9 cellular contexts compared by ENCODE assay signal in the genomic region with DNA sequence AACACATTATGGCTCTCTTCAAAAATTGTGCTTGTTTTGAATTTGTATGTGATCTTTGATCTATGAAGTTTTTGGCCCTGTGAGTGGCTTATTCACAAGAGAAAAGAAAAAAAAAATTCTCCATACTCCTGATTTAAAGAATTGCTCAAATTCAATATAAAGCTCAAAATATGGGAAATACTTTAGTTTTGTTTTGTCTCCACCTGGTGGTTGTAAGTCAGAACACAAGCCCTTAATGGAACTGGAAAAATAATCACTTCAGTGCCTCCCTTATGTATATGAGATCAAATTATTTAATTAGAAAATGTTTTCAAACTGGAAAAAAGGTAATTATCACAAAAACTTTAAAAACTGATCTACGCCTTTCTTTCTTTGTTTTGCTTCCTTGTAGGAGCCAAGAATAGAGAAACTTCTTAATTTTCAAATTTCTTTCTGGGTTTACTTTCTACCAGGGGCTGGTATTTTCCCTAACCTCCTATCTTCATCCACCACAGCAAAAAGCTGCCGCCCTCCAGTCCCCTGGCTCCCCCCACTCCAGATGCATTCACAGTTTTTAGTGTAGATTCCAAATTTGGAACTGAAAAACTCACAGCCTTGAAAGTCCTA. TPM values are rescaled to one million over a fixed set of nuclear protein-coding genes. Genes with fewer than 3 reads are reported as not detected.
DNase-seq lines count a peak whose midpoint lies in the region; ATAC-seq and TF ChIP-seq lines count a peak whose summit lies in the region.
"Had no signal": no experiment of that assay in that cellular context is flagged by ENCODE, and none has a peak within 500 bp of the region (broad histone marks: within the 10 kb centered on the region; RNA-seq: fewer than 3 reads in every experiment).

No MANE protein-coding gene starts in this region.

- no peaks in the 10 kb centered on the region for H3K36me3 ChIP-seq in SK-N-SH (replicated peaks in 1 of 2; ENCODE audit: control insufficient read depth in 1 of 2, insufficient read depth in 2 of 2, low read length in 1 of 2)
- no peaks in the 10 kb centered on the region for H3K36me3 ChIP-seq in fibroblast of lung (ENCODE audit: control insufficient read depth, insufficient read depth, low read length)
- H3K36me3 ChIP-seq in osteoblast (ENCODE audit: insufficient read depth, low read length): no peaks in the 10 kb centered on the region

- H3K4me3 ChIP-seq in NB4 (ENCODE audit: low read depth, low read length): no peak overlapping the region
- no peak overlapping the region for H3K4me3 ChIP-seq in SK-N-SH (ENCODE audit: low read depth in 2 of 2, low read length in 1 of 2)
- no peak overlapping the region for H3K4me3 ChIP-seq in fibroblast of lung (replicated peaks in 1 of 4; ENCODE audit: control extremely low read depth in 1 of 4, insufficient read depth in 1 of 4, low read depth in 3 of 4, low read length in 4 of 4)
- H3K4me3 ChIP-seq in osteoblast (ENCODE audit: insufficient read depth, low read length): no peak overlapping the region

- POLR2A ChIA-PET in activated CD8-positive, alpha-beta T cell treated with anti-CD3 and anti-CD28 coated beads for 36 hours (lab: Charles Lee): interaction anchor here (0.7 to 1.4 kb wide), 2 partner anchors 71 to 208 kb away, joined by 3 read pairs; no protein-coding TSS in a partner anchor
- POLR2A ChIA-PET in activated CD8-positive, alpha-beta T cell treated with anti-CD3 and anti-CD28 coated beads, Interleukin-2, amount 10 ng/mL, durations not matched to agents 7 days and 5 days (lab: Charles Lee): no interaction called here
- POLR2A ChIA-PET in SK-N-SH (lab: Yijun Ruan, JAX): interaction anchor here (0.6 to 1.6 kb wide), 2 partner anchors 88 to 207 kb away, joined by 3 to 4 read pairs; partner anchors contain the start of gene TSC22D2

- H3K9ac ChIP-seq in SK-N-SH (no peak overlapping the region), fibroblast of lung (ENCODE audit: insufficient read depth, low read length) (no peak overlapping the region)

- H3K27me3 Mint-ChIP-seq in activated CD8-positive, alpha-beta T cell treated with anti-CD3 and anti-CD28 coated beads for 36 hours: no peaks in the 10 kb centered on the region
- peaks cover 5% of the 10 kb centered on the region for H3K27me3 Mint-ChIP-seq in activated CD8-positive, alpha-beta T cell treated with anti-CD3 and anti-CD28 coated beads, Interleukin-2, amount 10 ng/mL, durations not matched to agents 7 days and 5 days (ENCODE audit: low read depth)
- H3K27me3 Mint-ChIP-seq: activated naive CD8-positive, alpha-beta T cell had no signal

- TF ChIP-seq EP300 in SK-N-SH (IDR thresholded peaks at IDR 0.05; ENCODE audit: borderline replicate concordance in 1 of 2, low read depth in 1 of 2, low read length in 1 of 2): 0 out of 4 replicates have a peak, but pooled peaks of 1 of the 2 experiments have one; percentile 12

- no peak overlapping the region for H2AFZ ChIP-seq in SK-N-SH (ENCODE audit: low read depth)
- H2AFZ ChIP-seq in fibroblast of lung (ENCODE audit: low read length): no peak overlapping the region
- no peak overlapping the region for H2AFZ ChIP-seq in osteoblast (ENCODE audit: low read length)

- H3F3A ChIP-seq in SK-N-SH (replicated peaks; ENCODE audit: insufficient read depth): peaks cover 5% of the 10 kb centered on the region

- H3K79me2 ChIP-seq in SK-N-SH (ENCODE audit: insufficient read depth) (no peaks in the 10 kb centered on the region), fibroblast of lung (ENCODE audit: control insufficient read depth, insufficient read depth, low read length) (no peaks in the 10 kb centered on the region), osteoblast (ENCODE audit: insufficient read depth, low read length) (peaks cover 5% of the 10 kb centered on the region)

- no peaks in the 10 kb centered on the region for H3K9me3 Mint-ChIP-seq in activated CD8-positive, alpha-beta T cell treated with anti-CD3 and anti-CD28 coated beads for 36 hours
- no peaks in the 10 kb centered on the region for H3K9me3 Mint-ChIP-seq in activated CD8-positive, alpha-beta T cell treated with anti-CD3 and anti-CD28 coated beads, Interleukin-2, amount 10 ng/mL, durations not matched to agents 7 days and 5 days (ENCODE audit: insufficient read depth)

- CTCF ChIA-PET in activated CD8-positive, alpha-beta T cell treated with anti-CD3 and anti-CD28 coated beads for 36 hours (lab: Charles Lee): interaction anchor here (0.6 to 4.1 kb wide), 40 partner anchors 8 to 638 kb away, joined by 3 to 46 read pairs (median 4); partner anchors contain the start of gene TSC22D2
- CTCF ChIA-PET in activated CD8-positive, alpha-beta T cell treated with anti-CD3 and anti-CD28 coated beads, Interleukin-2, amount 10 ng/mL, durations not matched to agents 7 days and 5 days (lab: Charles Lee): interaction anchor here (0.7 to 4.4 kb wide), 17 partner anchors 11 to 526 kb away, joined by 3 to 26 read pairs (median 4); partner anchors contain the start of gene TSC22D2
- CTCF ChIA-PET in SK-N-SH (lab: Yijun Ruan, JAX): interaction anchor here (0.6 to 2.9 kb wide), 59 partner anchors 9 to 984 kb away, joined by 3 to 34 read pairs (median 4); no protein-coding TSS in a partner anchor

- no peaks in the 10 kb centered on the region for H3K36me3 Mint-ChIP-seq in activated CD8-positive, alpha-beta T cell treated with anti-CD3 and anti-CD28 coated beads for 36 hours (ENCODE audit: low read depth)
- no peaks in the 10 kb centered on the region for H3K36me3 Mint-ChIP-seq in activated CD8-positive, alpha-beta T cell treated with anti-CD3 and anti-CD28 coated beads, Interleukin-2, amount 10 ng/mL, durations not matched to agents 7 days and 5 days (ENCODE audit: low read depth)
- H3K36me3 Mint-ChIP-seq: activated naive CD8-positive, alpha-beta T cell had no signal

- ATAC-seq in activated CD8-positive, alpha-beta T cell treated with anti-CD3 and anti-CD28 coated beads for 36 hours: no peak
- ATAC-seq in activated CD8-positive, alpha-beta T cell treated with anti-CD3 and anti-CD28 coated beads, Interleukin-2, amount 10 ng/mL, durations not matched to agents 7 days and 5 days: no peak
- no peak for ATAC-seq in GM18502 (IDR thresholded peaks at IDR 0.05; ENCODE audit: poor library complexity, unreplicated experiment)

- no peaks in the 10 kb centered on the region for H3K27me3 ChIP-seq in SK-N-SH (ENCODE audit: insufficient read depth)
- H3K27me3 ChIP-seq in fibroblast of lung (ENCODE audit: control insufficient read depth, insufficient read depth, low read length): no peaks in the 10 kb centered on the region
- no peaks in the 10 kb centered on the region for H3K27me3 ChIP-seq in osteoblast (ENCODE audit: insufficient read depth, low read length)

- H3K4me1 Mint-ChIP-seq in activated CD8-positive, alpha-beta T cell treated with anti-CD3 and anti-CD28 coated beads for 36 hours (ENCODE audit: low read depth): no peaks in the 10 kb centered on the region
- H3K4me1 Mint-ChIP-seq in activated CD8-positive, alpha-beta T cell treated with anti-CD3 and anti-CD28 coated beads, Interleukin-2, amount 10 ng/mL, durations not matched to agents 7 days and 5 days (ENCODE audit: low read depth): no peaks in the 10 kb centered on the region

- no peak overlapping the region for H3K27ac ChIP-seq in SK-N-SH (ENCODE audit: low read depth in 2 of 2, low read length in 1 of 2)
- no peak overlapping the region for H3K27ac ChIP-seq in fibroblast of lung (ENCODE audit: insufficient read depth, low read length)
- H3K27ac ChIP-seq in osteoblast (ENCODE audit: low read depth, low read length): peak overlapping the region; percentile 25

- peak; percentile 86 for TF ChIP-seq RAD21 in SK-N-SH (IDR thresholded peaks at IDR 0.05; ENCODE audit: low read length)

- TF ChIP-seq POLR2A in NB4 (IDR thresholded peaks at IDR 0.05; ENCODE audit: extremely low read depth, insufficient read length): no peak

- no peak overlapping the region for H3K4me3 Mint-ChIP-seq in activated CD8-positive, alpha-beta T cell treated with anti-CD3 and anti-CD28 coated beads for 36 hours
- H3K4me3 Mint-ChIP-seq in activated CD8-positive, alpha-beta T cell treated with anti-CD3 and anti-CD28 coated beads, Interleukin-2, amount 10 ng/mL, durations not matched to agents 7 days and 5 days: no peak overlapping the region
- H3K4me3 Mint-ChIP-seq: activated naive CD8-positive, alpha-beta T cell had no signal

- TF ChIP-seq CTCF in activated CD8-positive, alpha-beta T cell treated with anti-CD3 and anti-CD28 coated beads for 36 hours (IDR thresholded peaks at IDR 0.05): peak; percentile 81
- peak; percentile 47 for TF ChIP-seq CTCF in NB4 (IDR thresholded peaks at IDR 0.05; ENCODE audit: low read depth, low read length)
- TF ChIP-seq CTCF in SK-N-SH (IDR thresholded peaks at IDR 0.05): peak; percentile 83
- peak; percentile 52 to 65 for TF ChIP-seq CTCF in fibroblast of lung (conservative IDR thresholded peaks at IDR 0.05 in 1 of 2, IDR thresholded peaks at IDR 0.05 in 1 of 2; ENCODE audit: low read depth in 1 of 2, low read length in 2 of 2)
- peak; percentile 72 for TF ChIP-seq CTCF in osteoblast (IDR thresholded peaks at IDR 0.05; ENCODE audit: extremely low read depth, low read depth, low read length)

- H3K4me1 ChIP-seq in SK-N-SH (ENCODE audit: control insufficient read depth in 1 of 2, insufficient read depth in 2 of 2, low read depth in 1 of 2, low read length in 1 of 2) (peaks cover 0 to 6% of the 10 kb centered on the region in 2 experiments; a peak in 1 of 4 replicates), fibroblast of lung (ENCODE audit: control insufficient read depth, extremely low read depth, insufficient read depth, low read length) (no peaks in the 10 kb centered on the region), osteoblast (ENCODE audit: insufficient read depth, low read length) (peaks cover 5% of the 10 kb centered on the region)

- intact Hi-C loops in activated CD8-positive, alpha-beta T cell treated with anti-CD3 and anti-CD28 coated beads for 36 hours (cut with micrococcal nuclease): loop anchor here (1.0 to 10.0 kb wide), 3 partner anchors 209 to 531 kb away; no protein-coding TSS in a partner anchor

- H3K4me2 ChIP-seq in SK-N-SH: no peak overlapping the region
- no peak overlapping the region for H3K4me2 ChIP-seq in fibroblast of lung (ENCODE audit: extremely low read depth, insufficient read depth, low read length)
- no peak overlapping the region for H3K4me2 ChIP-seq in osteoblast (ENCODE audit: insufficient read depth, low read length)

- 4% methylated on average over 2 of the region's 2 CpGs for WGBS in SK-N-SH (ENCODE audit: low lambda C conversion rate)

- H4K20me1 ChIP-seq in SK-N-SH (ENCODE audit: insufficient read depth) (no peaks in the 10 kb centered on the region), fibroblast of lung (ENCODE audit: control insufficient read depth, extremely low read depth, insufficient read depth, low read length) (no peaks in the 10 kb centered on the region), osteoblast (ENCODE audit: insufficient read depth, low read length) (no peaks in the 10 kb centered on the region)

- no peak overlapping the region for H3K27ac Mint-ChIP-seq in activated CD8-positive, alpha-beta T cell treated with anti-CD3 and anti-CD28 coated beads for 36 hours
- H3K27ac Mint-ChIP-seq in activated CD8-positive, alpha-beta T cell treated with anti-CD3 and anti-CD28 coated beads, Interleukin-2, amount 10 ng/mL, durations not matched to agents 7 days and 5 days: no peak overlapping the region
- H3K27ac Mint-ChIP-seq: activated naive CD8-positive, alpha-beta T cell had no signal

- DNase-seq in activated CD8-positive, alpha-beta T cell treated with anti-CD3 and anti-CD28 coated beads for 36 hours: no peak
- no peak for DNase-seq in activated CD8-positive, alpha-beta T cell treated with anti-CD3 and anti-CD28 coated beads, Interleukin-2, amount 10 ng/mL, durations not matched to agents 7 days and 5 days
- DNase-seq in NB4 (ENCODE audit: low read depth): peak; percentile 51
- peak; percentile 50 for DNase-seq in SK-N-SH
- DNase-seq in fibroblast of lung (ENCODE audit: low read depth in 2 of 2): peak; percentile 43 to 76
- DNase-seq in osteoblast (ENCODE audit: insufficient read length, low spot score, missing footprints): peak; percentile 39
- DNase-seq in T-helper 9 cell: no peak

- no peaks in the 10 kb centered on the region for H3K9me2 ChIP-seq in SK-N-SH

- no peaks in the 10 kb centered on the region for H3K9me3 ChIP-seq in SK-N-SH
- no peaks in the 10 kb centered on the region for H3K9me3 ChIP-seq in fibroblast of lung (ENCODE audit: control insufficient read depth, insufficient read depth, low read depth, low read length)
- no peaks in the 10 kb centered on the region for H3K9me3 ChIP-seq in osteoblast (ENCODE audit: low read depth, low read length)

RNA-seq across cellular contexts. Expression of gene SERP1, which starts 50.6 kb away (rescaled TPM):
- total RNA-seq in activated CD8-positive, alpha-beta T cell treated with anti-CD3 and anti-CD28 coated beads for 36 hours: 100 to 1,000 TPM; 115 TPM
- 10 to 100 TPM; 83.4 to 87.3 TPM for total RNA-seq in activated CD8-positive, alpha-beta T cell treated with anti-CD3 and anti-CD28 coated beads, Interleukin-2, amount 10 ng/mL, durations not matched to agents 7 days and 5 days
- polyA plus RNA-seq in SK-N-SH (2012; rRNA removed) (61.7 and 77.4 TPM in 2 replicates), fibroblast of lung (82.9 and 105 TPM in 2 replicates)
- polyA plus RNA-seq in SK-N-SH (2012; cell fraction: cytosol; rRNA removed): 60.7 and 61.4 TPM in 2 replicates
- 77.7 and 128 TPM in 2 replicates for polyA plus RNA-seq in SK-N-SH (2012; cell fraction: nucleus; rRNA removed)
- total RNA-seq in fibroblast of lung (116 and 135 TPM in 2 replicates), osteoblast (97.5 and 124 TPM in 2 replicates)
- polyA plus RNA-seq in fibroblast of lung (2012): 85.2 and 93.5 TPM in 2 replicates
- 10.0 and 19.1 TPM in 2 replicates for polyA minus RNA-seq in fibroblast of lung (ENCODE audit: low replicate concordance)

RNA-seq across cellular contexts. Expression of gene EIF2A, which starts 50.9 kb away (rescaled TPM):
- total RNA-seq in activated CD8-positive, alpha-beta T cell treated with anti-CD3 and anti-CD28 coated beads for 36 hours: 100 to 1,000 TPM; 130 to 136 TPM
- total RNA-seq in activated CD8-positive, alpha-beta T cell treated with anti-CD3 and anti-CD28 coated beads, Interleukin-2, amount 10 ng/mL, durations not matched to agents 7 days and 5 days: 10 to 100 TPM; 77.0 to 89.0 TPM
- 67.0 and 72.7 TPM in 2 replicates for polyA plus RNA-seq in SK-N-SH (2012; rRNA removed)
- 83.0 and 110 TPM in 2 replicates for polyA plus RNA-seq in SK-N-SH (2012; cell fraction: cytosol; rRNA removed)
- 35.4 and 70.9 TPM in 2 replicates for polyA plus RNA-seq in SK-N-SH (2012; cell fraction: nucleus; rRNA removed)
- total RNA-seq in fibroblast of lung: 128 and 248 TPM in 2 replicates
- 167 and 208 TPM in 2 replicates for polyA plus RNA-seq in fibroblast of lung
- polyA plus RNA-seq in fibroblast of lung (2012): 55.2 and 59.5 TPM in 2 replicates
- 8.1 and 12.2 TPM in 2 replicates for polyA minus RNA-seq in fibroblast of lung (ENCODE audit: low replicate concordance)
- total RNA-seq in osteoblast: 230 and 238 TPM in 2 replicates

Comparison
In these comparisons a context has a peak if more than half of its experiments do, and no peak if none do; other contexts are left out.
1. DNase-seq: peak in NB4 (single experiment), SK-N-SH (single experiment), fibroblast of lung (2 of 2) and osteoblast (single experiment); none in activated CD8-positive, alpha-beta T cell treated with anti-CD3 and anti-CD28 coated beads for 36 hours (single experiment), activated CD8-positive, alpha-beta T cell treated with anti-CD3 and anti-CD28 coated beads, Interleukin-2, amount 10 ng/mL, durations not matched to agents 7 days and 5 days (single experiment) and T-helper 9 cell (single experiment).
2. Peak in every context shown above with its lines, with median percentiles within 50 percentile points of each other: CTCF ChIP-seq.